8 cellular contexts compared by ENCODE assay signal in genomic region chr19:52170863-52171320, GRCh38. TPM values are rescaled to one million over a fixed set of nuclear protein-coding genes. Genes with fewer than 3 reads are reported as not detected.
DNase-seq lines count a peak whose midpoint lies in the region; ATAC-seq and TF ChIP-seq lines count a peak whose summit lies in the region.

No MANE protein-coding gene starts in this region.

- POLR2A ChIA-PET in PC-3 (lab: Charles Lee; ENCODE audit: unreplicated experiment) = no interaction called here

- intact Hi-C loops in PC-3 (cut with micrococcal nuclease) = loop anchor here (2.0 kb wide), 1 partner anchor 18 kb away; no protein-coding TSS in a partner anchor
- intact Hi-C loops in transverse colon (cut with DNase I; ENCODE audit: low total_unique reads) = no loop called here

- WGBS in transverse colon (ENCODE audit: low coverage in 1 of 2), 2 donors = 0% methylated on average over 22 of the region's 22 CpGs; no CpG with 5 or more reads in 1 of the 2 donors

- H3K9ac ChIP-seq in BLaER1 (peak overlapping the region; percentile 89), PC-3 (ENCODE audit: low read length) (peak overlapping the region; percentile 63), duodenal mucosa (ENCODE audit: low read depth in 1 of 2, low read length in 2 of 2) (peak overlapping the region; percentile 94 to 97)

- H3K27ac ChIP-seq in BLaER1 (peak overlapping the region; percentile 83), PC-3 (ENCODE audit: low read length) (no peak overlapping the region), duodenal mucosa (ENCODE audit: low read depth, low read length) (peak overlapping the region; percentile 60), transverse colon (peak overlapping the region; percentile 82 to 90 (median 87))

- peak; percentile 30 for ATAC-seq in GM21381 (IDR thresholded peaks at IDR 0.05; ENCODE audit: unreplicated experiment)
- peak; percentile 47 for ATAC-seq in PC-3

- H3K9me2 ChIP-seq in PC-3 (replicated peaks; ENCODE audit: low read length) = no peaks in the 10 kb centered on the region

- peak overlapping the region; percentile 94 for H3K4me3 ChIP-seq in BLaER1
- peak overlapping the region; percentile 82 for H3K4me3 ChIP-seq in PC-3 (ENCODE audit: low read length)
- H3K4me3 ChIP-seq in duodenal mucosa (ENCODE audit: low read depth in 1 of 2, low read length in 2 of 2) = peak overlapping the region; percentile 99 to 100
- H3K4me3 ChIP-seq in transverse colon = peak overlapping the region; percentile 74 to 84 (median 81)

- H4K20me1 ChIP-seq in BLaER1 (no peaks in the 10 kb centered on the region), PC-3 (ENCODE audit: low read length) (no peaks in the 10 kb centered on the region)

- H3K79me2 ChIP-seq in PC-3 (ENCODE audit: low read length) = no peaks in the 10 kb centered on the region

- H3K36me3 ChIP-seq in BLaER1 = peaks cover 36% of the 10 kb centered on the region
- H3K36me3 ChIP-seq in PC-3 (ENCODE audit: low read depth, low read length) = peaks cover 25% of the 10 kb centered on the region
- peaks cover 4 to 11% of the 10 kb centered on the region in 2 donors for H3K36me3 ChIP-seq in duodenal mucosa (ENCODE audit: control insufficient read depth in 1 of 2, insufficient read depth in 2 of 2, low read length in 2 of 2)
- H3K36me3 ChIP-seq in transverse colon = peaks cover 0 to 25% (median 8%) of the 10 kb centered on the region in 4 donors

- H3F3A ChIP-seq in PC-3 (ENCODE audit: low read length, unreplicated experiment) = no peaks in the 10 kb centered on the region

- no peaks in the 10 kb centered on the region for H3K27me3 ChIP-seq in BLaER1
- no peaks in the 10 kb centered on the region for H3K27me3 ChIP-seq in PC-3 (ENCODE audit: low read length)
- H3K27me3 ChIP-seq in duodenal mucosa (ENCODE audit: control insufficient read depth in 1 of 2, insufficient read depth in 2 of 2, low read length in 2 of 2) = no peaks in the 10 kb centered on the region
- H3K27me3 ChIP-seq in transverse colon = no peaks in the 10 kb centered on the region

- no peak for TF ChIP-seq POLR2A in transverse colon (IDR thresholded peaks at IDR 0.05)

- H3K4me2 ChIP-seq in BLaER1 = peak overlapping the region; percentile 99
- peak overlapping the region; percentile 84 for H3K4me2 ChIP-seq in PC-3 (ENCODE audit: low read length)

- DNase-seq in PC-3 (no peak), medulla oblongata (ENCODE audit: extremely low spot score) (peak; percentile 11), transverse colon (peak; percentile 27), NCI-H2081 treated with DMSO at 0.1 percent for 48 hours (lab: John Stamatoyannopoulos, UW) (no peak), NOMO-1 treated with dmso at 0.1 percent for 144 hours (lab: John Stamatoyannopoulos, UW; ENCODE audit: unreplicated experiment) (no peak)

- H3K4me1 ChIP-seq in BLaER1 (peaks cover 24% of the 10 kb centered on the region), PC-3 (ENCODE audit: insufficient read depth, low read length) (no peaks in the 10 kb centered on the region), duodenal mucosa (ENCODE audit: control insufficient read depth in 1 of 2, insufficient read depth in 2 of 2, low read length in 2 of 2) (peaks cover 7 to 13% of the 10 kb centered on the region in 2 donors), transverse colon (peaks cover 0 to 15% (median 9%) of the 10 kb centered on the region in 4 donors)

- CTCF ChIA-PET in PC-3 (lab: Charles Lee) = no interaction called here

- in situ Hi-C loops in transverse colon (cut with MboI; ENCODE audit: low pct_ligation_motif_present in 1 of 4, low pct_unique_long_range_greater_than_20kb in 1 of 4, low sequenced_read_pairs in 3 of 4) = no loop called here

- no peak for TF ChIP-seq EP300 in transverse colon (IDR thresholded peaks at IDR 0.05; ENCODE audit: low read depth)

- TSS peak; percentile 83 for BruUV-seq in PC-3 (replicated peaks; lab: Mats Ljungman, UMichigan)

- TF ChIP-seq CTCF in PC-3 (conservative IDR thresholded peaks at IDR 0.05; ENCODE audit: low read depth, low read length) = no peak
- TF ChIP-seq CTCF in transverse colon (IDR thresholded peaks at IDR 0.05) = no peak

- H3K9me3 ChIP-seq in BLaER1 (peaks cover 23% of the 10 kb centered on the region), PC-3 (ENCODE audit: low read length) (peaks cover 15% of the 10 kb centered on the region), duodenal mucosa (ENCODE audit: control insufficient read depth in 1 of 2, low read length in 2 of 2) (peaks cover 0 to 5% of the 10 kb centered on the region in 2 donors), transverse colon (no peaks in the 10 kb centered on the region)

- peak overlapping the region; percentile 94 for H2AFZ ChIP-seq in PC-3 (ENCODE audit: low read length)

RNA-seq across cellular contexts. Expression of gene ZNF836, which starts 0.5 kb away (rescaled TPM):
- total RNA-seq in PC-3 (2014; rRNA removed) (2.6 and 8.0 TPM in 2 replicates), transverse colon (10 to 100 TPM in 2 of 4 donors, 1 to 10 TPM in 2; 5.6 to 17.8 (median 8.7) TPM)

RNA-seq across cellular contexts. Expression of gene PPP2R1A, which starts 19.0 kb away (rescaled TPM):
- total RNA-seq in PC-3 (2014; rRNA removed) (336 and 427 TPM in 2 replicates), transverse colon (100 to 1,000 TPM; 179 to 315 (median 227) TPM)

RNA-seq across cellular contexts. Expression of gene ZNF616, which starts 31.2 kb away (rescaled TPM):
- 3.7 and 3.9 TPM in 2 replicates for total RNA-seq in PC-3 (2014; rRNA removed)
- total RNA-seq in transverse colon = 1 to 10 TPM; 2.2 to 8.4 (median 7.2) TPM

Comparison
In these comparisons a context has a peak if more than half of its experiments do, and no peak if none do; other contexts are left out.
1. DNase-seq: peak in medulla oblongata (single experiment) and transverse colon (single experiment); none in PC-3 (single experiment), NCI-H2081 treated with DMSO at 0.1 percent for 48 hours (single experiment) and NOMO-1 treated with dmso at 0.1 percent for 144 hours (single experiment).
2. Peak in every context shown above with its lines, with median percentiles within 50 percentile points of each other: H3K4me3 ChIP-seq and H3K9ac ChIP-seq.